Comparison of ENCODE assay signal across 23 cellular contexts in genomic region chr2:168767258-168767657, GRCh38. TPM values are rescaled to one million over a fixed set of nuclear protein-coding genes. Genes with fewer than 3 reads are reported as not detected.
"Had no signal": no experiment of that assay in that cellular context is flagged by ENCODE, and none has a peak within 500 bp of the region (broad histone marks: within the 10 kb centered on the region; RNA-seq: fewer than 3 reads in every experiment).

No MANE protein-coding gene starts in this region.

- H3K9me3 ChIP-seq: gastrocnemius medialis, psoas muscle, spleen, transverse colon had no signal

- ATAC-seq: effector memory CD8-positive, alpha-beta T cell; gastrocnemius medialis had no signal

- H3K27me3 Mint-ChIP-seq: activated naive CD8-positive, alpha-beta T cell; brain; effector memory CD8-positive, alpha-beta T cell; naive B cell had no signal

- H3K4me3 ChIP-seq: gastrocnemius medialis, psoas muscle, spleen, transverse colon had no signal

- H3K4me1 ChIP-seq: gastrocnemius medialis, parathyroid adenoma, psoas muscle, transverse colon had no signal

- H3K27ac ChIP-seq: gastrocnemius medialis, parathyroid adenoma, psoas muscle, spleen, transverse colon, VCaP had no signal

- H3K4me3 Mint-ChIP-seq: activated naive CD8-positive, alpha-beta T cell; brain; effector memory CD8-positive, alpha-beta T cell; naive B cell; T-helper 1 cell treated with Interleukin-12 subunit alpha and Interleukin-12 subunit beta and Interleukin-4 antibody, amounts not matched to agents 30 μg/mL and 1 μg/mL, for 36 hours had no signal

- H3K36me3 ChIP-seq: gastrocnemius medialis had no signal

- DNase-seq: activated CD4-positive, alpha-beta T cell treated with anti-CD3 and anti-CD28 coated beads for 4 hours; activated CD4-positive, alpha-beta T cell treated with anti-CD3 and anti-CD28 coated beads, Interleukin-2, amount 50 U/mL, for 4 hours; activated effector memory CD4-positive, alpha-beta T cell treated with Interleukin-2 at 50 U/mL for 16 hours; activated naive CD4-positive, alpha-beta T cell treated with Interleukin-2 at 50 U/mL for 16 hours; activated T-cell treated with anti-CD3 and anti-CD28 coated beads for 4 hours; anterior cingulate cortex; caudate nucleus; cortex of kidney; effector memory CD8-positive, alpha-beta T cell; gastrocnemius medialis; left ventricle myocardium superior; naive B cell; psoas muscle; spleen; stimulated activated naive CD4-positive, alpha-beta T cell treated with Interleukin-2 at 50 U/mL for 16 hours; T-helper 9 cell; transverse colon had no signal

- H3K27ac Mint-ChIP-seq: activated naive CD8-positive, alpha-beta T cell; brain; effector memory CD8-positive, alpha-beta T cell; T-helper 1 cell treated with Interleukin-12 subunit alpha and Interleukin-12 subunit beta and Interleukin-4 antibody, amounts not matched to agents 30 μg/mL and 1 μg/mL, for 36 hours had no signal

- H3K27me3 ChIP-seq: gastrocnemius medialis, spleen, transverse colon had no signal

- H3K4me1 Mint-ChIP-seq: brain, naive B cell had no signal

- H3K9me3 Mint-ChIP-seq: effector memory CD8-positive, alpha-beta T cell; naive B cell; T-helper 1 cell treated with Interleukin-12 subunit alpha and Interleukin-12 subunit beta and Interleukin-4 antibody, amounts not matched to agents 30 μg/mL and 1 μg/mL, for 36 hours had no signal

RNA-seq across cellular contexts. Expression of gene NOSTRIN, which starts 35.2 kb away (rescaled TPM):
- polyA plus RNA-seq: neural cell had no signal
